In the genomic region with DNA sequence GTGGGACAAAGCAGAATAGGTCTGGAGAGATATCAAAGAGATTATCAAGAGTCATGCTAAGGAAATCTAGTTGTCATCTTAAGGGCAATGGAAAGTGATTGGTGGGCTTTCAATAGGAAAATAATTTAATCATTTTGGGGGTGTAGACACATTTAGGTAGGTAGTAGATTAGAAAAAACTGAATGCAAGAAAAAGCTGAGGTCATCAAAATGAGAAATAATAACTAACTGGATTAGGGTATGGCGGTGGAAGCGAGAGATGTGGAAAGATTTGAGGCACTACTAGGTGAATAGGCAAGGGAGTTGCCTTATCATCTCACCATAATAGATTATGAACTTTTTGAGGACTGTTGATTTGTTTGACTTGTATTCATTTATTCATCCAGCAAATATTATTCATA, we compare ENCODE assay signal across 1 cellular context.
TF ChIP-seq lines count a peak whose summit lies in the region.

No MANE protein-coding gene starts in this region.

TF ChIP-seq in A549, 52 proteins besides CTCF, POLR2A, EP300 and RAD21 (continued from another document):
- no peak for TF ChIP-seq BCL3 (IDR thresholded peaks at IDR 0.05)
- no peak for TF ChIP-seq HEYL (CRISPR knock-in tag; IDR thresholded peaks at IDR 0.05)
- peak; percentile 92 for TF ChIP-seq MAFK (IDR thresholded peaks at IDR 0.05; ENCODE audit: partially characterized antibody)
- TF ChIP-seq RNF2 (IDR thresholded peaks at IDR 0.05; ENCODE audit: borderline replicate concordance, low read depth): no peak
- no peak for TF ChIP-seq PHF8 (IDR thresholded peaks at IDR 0.05; ENCODE audit: borderline replicate concordance, low read depth)
TF ChIP-seq in A549: peak in this region for 1.
